ENCODE assay signal across 8 cellular contexts in the genomic region with DNA sequence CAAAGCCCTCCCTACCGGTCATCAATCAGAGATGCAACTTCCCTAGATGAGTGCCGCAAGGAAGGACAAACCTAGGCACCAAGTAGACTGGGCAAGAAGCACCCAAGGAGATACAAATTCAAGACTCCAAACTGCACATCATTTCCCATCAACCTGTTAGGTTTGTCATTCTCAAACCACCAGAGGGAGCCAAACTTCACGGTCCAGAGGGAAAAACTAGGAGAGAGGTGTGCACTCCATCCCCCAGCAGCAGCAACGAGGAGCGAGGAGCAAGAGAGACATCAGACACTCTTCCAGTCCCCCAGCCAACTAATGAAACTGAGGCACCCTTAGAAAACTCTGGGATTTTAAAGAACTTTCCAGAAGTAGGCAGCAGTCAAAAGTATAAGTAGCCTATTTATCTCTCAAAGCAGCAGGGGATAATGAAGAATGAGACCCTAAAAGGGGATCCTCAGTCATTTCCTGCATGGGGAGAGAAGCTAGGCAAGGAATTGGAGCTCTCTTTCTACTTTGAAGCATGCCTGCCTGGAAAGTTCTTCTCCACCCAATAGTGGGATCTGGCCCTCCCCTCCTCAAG. TPM values are rescaled to one million over a fixed set of nuclear protein-coding genes. Genes with fewer than 3 reads are reported as not detected.
DNase-seq lines count a peak whose midpoint lies in the region; ATAC-seq and TF ChIP-seq lines count a peak whose summit lies in the region.

No MANE protein-coding gene starts in this region.

- no peaks in the 10 kb centered on the region for H3K4me1 ChIP-seq in lung (ENCODE audit: control insufficient read depth in 2 of 2, insufficient read depth in 2 of 2, low read length in 2 of 2)

- WGBS in lung, 2 donors = 10 to 14% methylated on average over 5 of the region's 5 CpGs

- no peaks in the 10 kb centered on the region for H3K9me3 ChIP-seq in lung (ENCODE audit: control insufficient read depth in 2 of 2, insufficient read depth in 1 of 2, low read length in 1 of 2)

- H3K27me3 ChIP-seq in lung (ENCODE audit: control insufficient read depth, insufficient read depth) = no peaks in the 10 kb centered on the region

- peak; percentile 65 for TF ChIP-seq CTCF in lung (IDR thresholded peaks at IDR 0.05; ENCODE audit: control extremely low read depth, extremely low read depth)

- H3K4me3 ChIP-seq in lung = no peak overlapping the region

- no peaks in the 10 kb centered on the region for H3K36me3 ChIP-seq in lung (ENCODE audit: control insufficient read depth in 2 of 2, insufficient read depth in 2 of 2, low read length in 2 of 2)

- H3K27ac ChIP-seq in lung (ENCODE audit: low read depth in 1 of 2, low read length in 1 of 2) = no peak overlapping the region

- DNase-seq in DMS53 (lab: John Stamatoyannopoulos, UW) = peak; percentile 94
- DNase-seq in NCI-H446 (lab: John Stamatoyannopoulos, UW) = peak; percentile 58 to 83
- peak; percentile 71 for DNase-seq in activated CD4-positive, alpha-beta T cell treated with anti-CD3 and anti-CD28 coated beads for 48 hours
- DNase-seq in dermis microvascular lymphatic vessel endothelial cell (ENCODE audit: low read depth in 2 of 2) = peak; percentile 36 to 67
- peak; percentile 52 for DNase-seq in lung (ENCODE audit: low spot score)
- DNase-seq in stimulated activated CD8-positive, alpha-beta memory T cell treated with anti-CD3 and anti-CD28 coated beads, Interleukin-4, amount 100 ng/mL, for 48 hours = peak; percentile 69

- ATAC-seq in HG02870 (IDR thresholded peaks at IDR 0.05; ENCODE audit: unreplicated experiment) = peak; percentile 43
- peak; percentile 69 for ATAC-seq in lung (ENCODE audit: insufficient read depth, low FRiP score)
- ATAC-seq in HG03520 (IDR thresholded peaks at IDR 0.05; ENCODE audit: unreplicated experiment) = no peak

RNA-seq across cellular contexts. Expression of gene NT5DC3, which starts 37.0 kb away (rescaled TPM):
- total RNA-seq in dermis microvascular lymphatic vessel endothelial cell (3.5 and 7.8 TPM in 2 replicates), lung (10 to 100 TPM in 1 of 2 donors, 1 to 10 TPM in 1; 5.5 to 12.3 TPM)
- 1 to 10 TPM in 1 of 2 donors, under 1 TPM in 1; 0.93 to 1.7 TPM for polyA plus RNA-seq in lung

RNA-seq across cellular contexts. Expression of gene HSP90B1, which starts 52.2 kb away (rescaled TPM):
- total RNA-seq in dermis microvascular lymphatic vessel endothelial cell (503 and 636 TPM in 2 replicates), lung (100 to 1,000 TPM; 390 to 781 TPM)
- 100 to 1,000 TPM; 484 to 773 TPM for polyA plus RNA-seq in lung
